ENCODE assay signal across 16 cellular contexts in the genomic region with DNA sequence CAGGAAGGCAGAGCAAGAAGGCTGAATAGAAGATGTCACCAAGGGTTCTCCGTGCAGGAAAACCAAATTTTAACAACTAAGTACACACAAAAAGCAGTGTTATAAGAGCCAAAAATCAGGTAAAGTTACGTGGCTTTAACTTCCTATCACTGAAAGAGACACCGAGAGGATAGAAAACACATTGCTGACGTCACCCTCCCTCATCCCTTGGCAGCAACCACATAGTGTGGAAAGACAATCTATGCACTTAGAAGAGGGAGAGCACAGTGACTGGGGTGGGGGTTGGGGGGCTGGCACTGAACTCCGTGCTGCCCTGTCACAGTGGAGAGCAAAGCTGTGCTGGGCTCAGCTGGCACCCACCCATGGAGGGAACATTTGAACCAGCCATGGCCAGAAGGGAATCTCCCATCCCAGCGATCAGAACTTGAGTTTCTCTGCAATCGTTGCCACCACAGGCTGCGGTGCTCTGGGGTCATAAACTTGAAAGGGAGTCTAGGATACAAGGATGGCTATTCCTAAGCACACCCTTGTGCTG.
"Had no signal": no experiment of that assay in that cellular context is flagged by ENCODE, and none has a peak within 500 bp of the region (broad histone marks: within the 10 kb centered on the region; RNA-seq: fewer than 3 reads in every experiment).

No MANE protein-coding gene starts in this region.

- H3K4me1 ChIP-seq: gastroesophageal sphincter, tibial nerve had no signal

- DNase-seq: activated CD4-positive, alpha-beta T cell treated with anti-CD3 and anti-CD28 coated beads, Interleukin-2, amount 10 ng/mL, durations not matched to agents 24 days and 14 days; activated CD8-positive, alpha-beta T cell treated with anti-CD3 and anti-CD28 coated beads for 36 hours; activated effector memory CD4-positive, alpha-beta T cell treated with Interleukin-2 at 50 U/mL for 16 hours; activated naive CD4-positive, alpha-beta T cell treated with anti-CD3 and anti-CD28 coated beads, Interleukin-2, amount 50 U/mL, for 16 hours; activated T-cell treated with anti-CD3 and anti-CD28 coated beads, Interleukin-2, amount 50 U/mL, for 48 hours; aorta; effector CD8-positive, alpha-beta T cell; left ventricle myocardium inferior; mesendoderm; naive thymus-derived CD8-positive, alpha-beta T cell had no signal

- H3K4me3 Mint-ChIP-seq: activated CD4-positive, alpha-beta T cell treated with anti-CD3 and anti-CD28 coated beads, Interleukin-2, amount 10 ng/mL, durations not matched to agents 24 days and 14 days; activated CD8-positive, alpha-beta T cell treated with anti-CD3 and anti-CD28 coated beads for 36 hours; naive thymus-derived CD8-positive, alpha-beta T cell; stimulated activated naive CD8-positive, alpha-beta T cell treated with anti-CD3 and anti-CD28 coated beads, Interleukin-15, Interleukin-2, amounts not matched to agents 100 ng/mL and 50 ng/mL, for 24 hours had no signal

- H3K27ac ChIP-seq: coronary artery, esophagus muscularis mucosa, gastroesophageal sphincter, left ventricle myocardium inferior, tibial nerve had no signal

- H3K9me3 ChIP-seq: esophagus muscularis mucosa, tibial nerve had no signal

- H3K27me3 Mint-ChIP-seq: activated CD8-positive, alpha-beta T cell treated with anti-CD3 and anti-CD28 coated beads for 36 hours; stimulated activated naive CD8-positive, alpha-beta T cell treated with anti-CD3 and anti-CD28 coated beads, Interleukin-15, Interleukin-2, amounts not matched to agents 100 ng/mL and 50 ng/mL, for 24 hours had no signal

- H3K36me3 ChIP-seq: esophagus muscularis mucosa, gastroesophageal sphincter, heart left ventricle, left ventricle myocardium inferior had no signal

- H3K4me3 ChIP-seq: coronary artery, esophagus muscularis mucosa, gastroesophageal sphincter, heart left ventricle, left ventricle myocardium inferior, tibial nerve had no signal

- H3K27ac Mint-ChIP-seq: activated CD4-positive, alpha-beta T cell treated with anti-CD3 and anti-CD28 coated beads, Interleukin-2, amount 10 ng/mL, durations not matched to agents 24 days and 14 days; activated CD8-positive, alpha-beta T cell treated with anti-CD3 and anti-CD28 coated beads for 36 hours; stimulated activated naive CD8-positive, alpha-beta T cell treated with anti-CD3 and anti-CD28 coated beads, Interleukin-15, Interleukin-2, amounts not matched to agents 100 ng/mL and 50 ng/mL, for 24 hours had no signal

- H3K27me3 ChIP-seq: esophagus muscularis mucosa, gastroesophageal sphincter, heart left ventricle, tibial nerve had no signal
